Comparison of ENCODE assay signal across 15 cellular contexts in genomic region chr2:100906131-100906530, GRCh38.
"Had no signal": no experiment of that assay in that cellular context is flagged by ENCODE, and none has a peak within 500 bp of the region (broad histone marks: within the 10 kb centered on the region; RNA-seq: fewer than 3 reads in every experiment).

No MANE protein-coding gene starts in this region.

- H3K27ac ChIP-seq: colonic mucosa, neutrophil, suprapubic skin, thyroid gland had no signal

- H3K9me3 ChIP-seq: colonic mucosa, mucosa of descending colon, neutrophil, suprapubic skin, thyroid gland had no signal

- H3K27me3 ChIP-seq: colonic mucosa, suprapubic skin, thyroid gland had no signal

- H3K4me1 ChIP-seq: colonic mucosa had no signal

- DNase-seq: colonic mucosa; effector CD4-positive, alpha-beta T cell; mammary epithelial cell; mucosa of descending colon; naive thymus-derived CD8-positive, alpha-beta T cell; stimulated activated CD4-positive, alpha-beta T cell treated with anti-CD3 and anti-CD28 coated beads, Interleukin-2, amount 100 ng/mL, for 48 hours; stimulated activated naive CD8-positive, alpha-beta T cell treated with anti-CD3 and anti-CD28 coated beads, Interleukin-15, Interleukin-2, amounts not matched to agents 100 U/mL and 50 U/mL, for 24 hours; thyroid gland had no signal

- H3K4me3 ChIP-seq: colonic mucosa, mucosa of descending colon, smooth muscle cell, suprapubic skin, thyroid gland had no signal

- ATAC-seq: esophagus mucosa; mucosa of descending colon; stimulated activated naive CD8-positive, alpha-beta T cell treated with anti-CD3 and anti-CD28 coated beads, Interleukin-15, Interleukin-2, amounts not matched to agents 100 U/mL and 50 U/mL, for 24 hours had no signal

- FAIRE-seq: frontal cortex, keratinocyte, urothelium cell line had no signal

- H3K36me3 ChIP-seq: colonic mucosa, neutrophil, thyroid gland had no signal
